Comparison of ENCODE assay signal across 9 cellular contexts in the genomic region with DNA sequence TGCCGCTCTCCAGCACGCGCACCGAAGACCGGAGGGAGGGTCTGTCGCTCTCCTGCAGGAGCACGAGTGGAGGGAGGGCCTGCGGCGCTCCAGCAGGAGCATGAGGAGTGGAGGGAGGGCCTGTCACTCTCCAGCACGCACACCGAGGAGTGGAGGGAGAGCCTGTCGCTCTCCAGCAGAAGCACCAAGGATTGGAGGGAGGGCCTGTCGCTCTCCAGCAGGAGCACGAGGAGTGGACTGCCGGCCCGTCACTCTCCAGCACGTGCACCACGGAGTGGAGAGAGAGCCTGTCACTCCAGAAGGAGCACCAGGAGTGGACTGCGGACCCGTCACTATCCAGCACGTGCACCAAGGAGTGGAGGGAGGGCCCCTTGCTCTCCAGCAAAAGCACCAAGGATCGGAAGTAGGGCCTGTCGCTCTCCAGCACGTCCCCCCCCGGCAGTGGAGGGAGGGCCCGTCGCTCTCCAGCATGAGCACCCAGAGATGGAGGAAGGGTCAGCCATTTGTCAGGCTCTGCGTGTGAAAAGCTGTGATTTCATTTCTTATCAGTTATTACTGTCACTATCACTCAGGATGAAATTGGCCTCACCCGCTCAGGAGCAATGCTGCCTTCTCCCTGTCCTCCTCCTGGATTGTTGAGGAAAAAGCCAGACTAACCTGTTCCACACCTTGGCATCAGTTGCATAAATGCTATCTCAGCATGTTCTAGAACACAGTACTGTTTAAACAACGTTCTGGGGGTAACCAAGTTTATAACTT. TPM values are rescaled to one million over a fixed set of nuclear protein-coding genes. Genes with fewer than 3 reads are reported as not detected.
DNase-seq lines count a peak whose midpoint lies in the region; ATAC-seq and TF ChIP-seq lines count a peak whose summit lies in the region.
"Had no signal": no experiment of that assay in that cellular context is flagged by ENCODE, and none has a peak within 500 bp of the region (broad histone marks: within the 10 kb centered on the region; RNA-seq: fewer than 3 reads in every experiment).

No MANE protein-coding gene starts in this region.

- H3K27ac ChIP-seq in GM23338 (ENCODE audit: low read depth) (no peak overlapping the region), sigmoid colon (peak overlapping the region in 1 of 4 donors; percentile 34), MM.1S (ENCODE audit: low read length) (no peak overlapping the region), vagina (no peak overlapping the region)

- H3K79me2 ChIP-seq in GM23338 (replicated peaks; ENCODE audit: insufficient read depth) (no peaks in the 10 kb centered on the region), MM.1S (ENCODE audit: low read length) (no peaks in the 10 kb centered on the region)

- no peak overlapping the region for H3K27ac Mint-ChIP-seq in GM23338
- peak overlapping the region; percentile 11 for H3K27ac Mint-ChIP-seq in T-helper 17 cell

- H4K20me1 ChIP-seq in GM23338 (replicated peaks; ENCODE audit: insufficient read depth) (no peaks in the 10 kb centered on the region), MM.1S (ENCODE audit: insufficient read depth, low read length) (no peaks in the 10 kb centered on the region)

- H3K36me3 Mint-ChIP-seq in GM23338 (ENCODE audit: low read depth) (peaks cover 45% of the 10 kb centered on the region), T-helper 17 cell (ENCODE audit: low read depth) (no peaks in the 10 kb centered on the region)

- H3K4me2 ChIP-seq in GM23338 (0 out of 2 replicates have a peak overlapping the region, but pooled peaks have one; percentile 14), MM.1S (ENCODE audit: low read depth, low read length) (no peak overlapping the region)

- H2AFZ ChIP-seq in GM23338 = peak overlapping the region; percentile 80; the same call in 1 of the 2 replicates
- H2AFZ ChIP-seq in MM.1S (ENCODE audit: low read length) = no peak overlapping the region

- H3K9me3 Mint-ChIP-seq in GM23338 = peaks cover 16% of the 10 kb centered on the region

- H3F3A ChIP-seq in GM23338 (replicated peaks; ENCODE audit: low read depth) = no peaks in the 10 kb centered on the region
- peaks cover 13% of the 10 kb centered on the region for H3F3A ChIP-seq in MM.1S (ENCODE audit: insufficient read depth, low read length)

- no peaks in the 10 kb centered on the region for H3K36me3 ChIP-seq in GM23338 (ENCODE audit: insufficient read depth)
- peaks cover 0 to 28% (median 15%) of the 10 kb centered on the region in 4 donors for H3K36me3 ChIP-seq in sigmoid colon
- no peaks in the 10 kb centered on the region for H3K36me3 ChIP-seq in MM.1S (replicated peaks; ENCODE audit: insufficient read depth, low read length)
- H3K36me3 ChIP-seq in vagina = peaks cover 0 to 14% of the 10 kb centered on the region in 2 donors

- no peak overlapping the region for H3K9ac ChIP-seq in MM.1S (ENCODE audit: low read length)

- H3K4me3 Mint-ChIP-seq in GM23338 (peak overlapping the region; percentile 26; the same call in 1 of the 3 replicates), T-helper 17 cell (no peak overlapping the region)

- TF ChIP-seq CTCF in GM23338 (conservative IDR thresholded peaks at IDR 0.05; ENCODE audit: low read depth in 2 of 2) (no peak), sigmoid colon (IDR thresholded peaks at IDR 0.05) (no peak), MM.1S (IDR thresholded peaks at IDR 0.05; ENCODE audit: low read length) (no peak), vagina (IDR thresholded peaks at IDR 0.05) (no peak)

- H3K4me1 Mint-ChIP-seq in GM23338 = peaks cover 3% of the 10 kb centered on the region; the same call in 2 of the 3 replicates
- H3K4me1 Mint-ChIP-seq in T-helper 17 cell = peaks cover 2% of the 10 kb centered on the region

- intact Hi-C loops in sigmoid colon (cut with DNase I) (no loop called here), vagina (cut with DNase I) (no loop called here)

- peak; percentile 96 for ATAC-seq in GM23338
- no peak for ATAC-seq in T-helper 17 cell

- H3K27me3 Mint-ChIP-seq in GM23338 (ENCODE audit: insufficient read depth, low read depth, poor library complexity) (peaks cover 11% of the 10 kb centered on the region), T-helper 17 cell (no peaks in the 10 kb centered on the region)

- H3K27me3 ChIP-seq in GM23338 (ENCODE audit: insufficient read depth) (no peaks in the 10 kb centered on the region), sigmoid colon (no peaks in the 10 kb centered on the region), MM.1S (replicated peaks; ENCODE audit: insufficient read depth, low read length) (no peaks in the 10 kb centered on the region), vagina (no peaks in the 10 kb centered on the region)

- H3K4me3 ChIP-seq in GM23338 = no peak overlapping the region
- peak overlapping the region in 1 of 4 donors; percentile 24 for H3K4me3 ChIP-seq in sigmoid colon
- no peak overlapping the region for H3K4me3 ChIP-seq in MM.1S (ENCODE audit: low read length)
- no peak overlapping the region for H3K4me3 ChIP-seq in vagina

- no peak for TF ChIP-seq EP300 in sigmoid colon (IDR thresholded peaks at IDR 0.05)

- 66 to 75% methylated on average over 30 of the region's 30 CpGs for WGBS in sigmoid colon, 2 donors

- H3K9me2 ChIP-seq in GM23338 (ENCODE audit: insufficient read depth) (no peaks in the 10 kb centered on the region), MM.1S (replicated peaks; ENCODE audit: insufficient read depth, low read length) (no peaks in the 10 kb centered on the region)

- H3K4me1 ChIP-seq in GM23338 (ENCODE audit: insufficient read depth) (no peaks in the 10 kb centered on the region), sigmoid colon (no peaks in the 10 kb centered on the region), MM.1S (ENCODE audit: low read length) (peaks cover 14% of the 10 kb centered on the region), vagina (no peaks in the 10 kb centered on the region)

- no peak for TF ChIP-seq POLR2A in sigmoid colon (IDR thresholded peaks at IDR 0.05)
- no peak for TF ChIP-seq POLR2A in vagina (IDR thresholded peaks at IDR 0.05)

- DNase-seq in GM23338 (ENCODE audit: low spot score) = peak; percentile 91
- no peak for DNase-seq in T-helper 17 cell
- peak; percentile 83 for DNase-seq in hepatic stellate cell (ENCODE audit: low spot score)
- DNase-seq in sigmoid colon = peak; percentile 79
- no peak for DNase-seq in Kasumi-1 (lab: John Stamatoyannopoulos, UW)
- DNase-seq in MM.1S = no peak
- DNase-seq in vagina (ENCODE audit: extremely low spot score in 2 of 2) = no peak
- no peak for DNase-seq in OCI-M2 (lab: John Stamatoyannopoulos, UW; ENCODE audit: unreplicated experiment)
- DNase-seq: activated gamma-delta T cell had no signal

- no peaks in the 10 kb centered on the region for H3K9me3 ChIP-seq in T-helper 17 cell (ENCODE audit: control insufficient read depth, low read length, poor library complexity, severe bottlenecking)
- H3K9me3 ChIP-seq in sigmoid colon = no peaks in the 10 kb centered on the region
- H3K9me3 ChIP-seq in MM.1S (replicated peaks; ENCODE audit: insufficient read depth, low read length) = no peaks in the 10 kb centered on the region
- no peaks in the 10 kb centered on the region for H3K9me3 ChIP-seq in vagina

TF ChIP-seq in GM23338, 12 proteins besides CTCF, POLR2A, EP300 and RAD21:
- TF ChIP-seq CREB1 (CRISPR knock-in tag; IDR thresholded peaks at IDR 0.05; ENCODE audit: low read depth) (peak; percentile 73), STAT1 (IDR thresholded peaks at IDR 0.05; ENCODE audit: unreplicated experiment) (no peak)
- TF ChIP-seq, protein P1, sequence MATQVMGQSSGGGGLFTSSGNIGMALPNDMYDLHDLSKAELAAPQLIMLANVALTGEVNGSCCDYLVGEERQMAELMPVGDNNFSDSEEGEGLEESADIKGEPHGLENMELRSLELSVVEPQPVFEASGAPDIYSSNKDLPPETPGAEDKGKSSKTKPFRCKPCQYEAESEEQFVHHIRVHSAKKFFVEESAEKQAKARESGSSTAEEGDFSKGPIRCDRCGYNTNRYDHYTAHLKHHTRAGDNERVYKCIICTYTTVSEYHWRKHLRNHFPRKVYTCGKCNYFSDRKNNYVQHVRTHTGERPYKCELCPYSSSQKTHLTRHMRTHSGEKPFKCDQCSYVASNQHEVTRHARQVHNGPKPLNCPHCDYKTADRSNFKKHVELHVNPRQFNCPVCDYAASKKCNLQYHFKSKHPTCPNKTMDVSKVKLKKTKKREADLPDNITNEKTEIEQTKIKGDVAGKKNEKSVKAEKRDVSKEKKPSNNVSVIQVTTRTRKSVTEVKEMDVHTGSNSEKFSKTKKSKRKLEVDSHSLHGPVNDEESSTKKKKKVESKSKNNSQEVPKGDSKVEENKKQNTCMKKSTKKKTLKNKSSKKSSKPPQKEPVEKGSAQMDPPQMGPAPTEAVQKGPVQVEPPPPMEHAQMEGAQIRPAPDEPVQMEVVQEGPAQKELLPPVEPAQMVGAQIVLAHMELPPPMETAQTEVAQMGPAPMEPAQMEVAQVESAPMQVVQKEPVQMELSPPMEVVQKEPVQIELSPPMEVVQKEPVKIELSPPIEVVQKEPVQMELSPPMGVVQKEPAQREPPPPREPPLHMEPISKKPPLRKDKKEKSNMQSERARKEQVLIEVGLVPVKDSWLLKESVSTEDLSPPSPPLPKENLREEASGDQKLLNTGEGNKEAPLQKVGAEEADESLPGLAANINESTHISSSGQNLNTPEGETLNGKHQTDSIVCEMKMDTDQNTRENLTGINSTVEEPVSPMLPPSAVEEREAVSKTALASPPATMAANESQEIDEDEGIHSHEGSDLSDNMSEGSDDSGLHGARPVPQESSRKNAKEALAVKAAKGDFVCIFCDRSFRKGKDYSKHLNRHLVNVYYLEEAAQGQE (IDR thresholded peaks at IDR 0.05; ENCODE audit: unreplicated experiment) = peak; percentile 32

RNA-seq across cellular contexts. Expression of a gene that starts 35.9 kb away (rescaled TPM):
- total RNA-seq in GM23338 (2014; rRNA removed; shearing (Covaris generic)) = 16.3 and 17.3 TPM in 2 replicates
- 31.9 and 34.1 TPM in 2 replicates for polyA plus RNA-seq in GM23338 (2016; fragmentation: Nextera tagmentation; extraction: Ambion mirVana)
- total RNA-seq in T-helper 17 cell = 10 to 100 TPM; 27.0 to 33.0 TPM
- total RNA-seq in sigmoid colon = 100 to 1,000 TPM in 1 of 4 donors, 10 to 100 TPM in 3; 35.7 to 104 (median 77.1) TPM
- polyA plus RNA-seq in sigmoid colon = 100 to 1,000 TPM in 2 of 3 donors, 10 to 100 TPM in 1; 47.4 to 114 (median 111) TPM
- total RNA-seq in vagina = 26.3 TPM

Comparison
In these comparisons a context has a peak if more than half of its experiments do, and no peak if none do; other contexts are left out.
1. DNase-seq: peak in GM23338 (single experiment), hepatic stellate cell (single experiment) and sigmoid colon (single experiment); none in T-helper 17 cell (0 of 3), Kasumi-1 (0 of 2), MM.1S (single experiment), vagina (0 of 2) and OCI-M2 (single experiment).